10 cellular contexts compared by ENCODE assay signal in genomic region chr2:231043796-231044195, GRCh38. TPM values are rescaled to one million over a fixed set of nuclear protein-coding genes. Genes with fewer than 3 reads are reported as not detected.
"Had no signal": no experiment of that assay in that cellular context is flagged by ENCODE, and none has a peak within 500 bp of the region (broad histone marks: within the 10 kb centered on the region; RNA-seq: fewer than 3 reads in every experiment).

No MANE protein-coding gene starts in this region.

- ATAC-seq: HCT116 had no signal

- FAIRE-seq: HTR-8/SVneo had no signal

- H3K9me3 ChIP-seq: HAP-1 had no signal

- DNase-seq: GM23248, GOT3, H7, KBM-7 had no signal

- H3K9ac ChIP-seq: GM23248 had no signal

- H3K4me3 ChIP-seq: GM23248, HAP-1 had no signal

- H3K4me1 ChIP-seq: HAP-1 had no signal

- H3K36me3 ChIP-seq: HAP-1 had no signal

- H2AFZ ChIP-seq: GM23248 had no signal

- H3K27ac ChIP-seq: GM23248 had no signal

RNA-seq across cellular contexts. Expression of gene C2orf72, which starts 6.5 kb away (rescaled TPM):
- polyA plus RNA-seq: GM23248, IgD-negative memory B cell had no signal

RNA-seq across cellular contexts. Expression of gene SPATA3, which starts 47.9 kb away (rescaled TPM):
- total RNA-seq: GM23248, H4, H7, HT-29 had no signal
- polyA plus RNA-seq: GM23248, IgD-negative memory B cell had no signal
